9 cellular contexts compared by ENCODE assay signal in the genomic region with DNA sequence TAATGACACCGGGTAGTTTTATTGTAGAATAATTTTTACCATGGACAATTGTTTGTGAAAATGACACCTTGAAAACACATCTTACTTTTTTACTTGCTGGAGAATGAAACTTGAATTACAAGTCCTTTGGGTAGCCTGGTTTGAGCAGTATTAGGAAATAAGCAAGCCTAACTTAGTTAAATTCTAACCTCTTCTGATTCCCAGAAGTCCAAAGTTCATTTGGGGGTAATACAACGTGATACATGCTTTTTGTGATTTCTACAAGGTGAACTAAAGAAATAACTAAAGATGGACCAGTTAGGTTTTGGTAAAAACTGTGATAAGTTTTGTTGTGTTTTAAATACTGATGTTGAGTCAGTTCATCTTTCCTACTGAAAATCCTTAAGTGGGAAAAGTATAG.
DNase-seq lines count a peak whose midpoint lies in the region; ATAC-seq and TF ChIP-seq lines count a peak whose summit lies in the region.
"Had no signal": no experiment of that assay in that cellular context is flagged by ENCODE, and none has a peak within 500 bp of the region (broad histone marks: within the 10 kb centered on the region; RNA-seq: fewer than 3 reads in every experiment).

No MANE protein-coding gene starts in this region.

- POLR2A ChIA-PET in naive thymus-derived CD8-positive, alpha-beta T cell (lab: Charles Lee) = no interaction called here

- intact Hi-C loops in colonic mucosa (cut with DNase I) = no loop called here

- ATAC-seq in stimulated activated naive CD8-positive, alpha-beta T cell treated with anti-CD3 and anti-CD28 coated beads, Interleukin-15, Interleukin-2, amounts not matched to agents 100 U/mL and 50 U/mL, for 24 hours = no peak
- ATAC-seq in naive thymus-derived CD8-positive, alpha-beta T cell = no peak
- ATAC-seq in GM19324 (IDR thresholded peaks at IDR 0.05; ENCODE audit: low FRiP score, unreplicated experiment) = no peak

- H3K4me3 Mint-ChIP-seq in stimulated activated naive CD8-positive, alpha-beta T cell treated with anti-CD3 and anti-CD28 coated beads, Interleukin-15, Interleukin-2, amounts not matched to agents 100 ng/mL and 50 ng/mL, for 24 hours = peak overlapping the region; percentile 89
- H3K4me3 Mint-ChIP-seq in naive thymus-derived CD8-positive, alpha-beta T cell = peak overlapping the region; percentile 76 to 96 (median 88)

- no peak for DNase-seq in stimulated activated naive CD8-positive, alpha-beta T cell treated with anti-CD3 and anti-CD28 coated beads, Interleukin-15, Interleukin-2, amounts not matched to agents 100 U/mL and 50 U/mL, for 24 hours
- no peak for DNase-seq in colonic mucosa
- DNase-seq in naive thymus-derived CD8-positive, alpha-beta T cell = no peak
- DNase-seq in stimulated activated CD4-positive, alpha-beta T cell treated with anti-CD3 and anti-CD28 coated beads, Interleukin-1b, Interleukin-23, amount 100 ng/mL, for 48 hours = no peak
- DNase-seq in activated CD4-positive, alpha-beta T cell treated with anti-CD3 and anti-CD28 coated beads, Interleukin-2, amount 50 U/mL, for 4 hours = no peak
- no peak for DNase-seq in kidney glomerular epithelial cell (lab: John Stamatoyannopoulos, UW)
- DNase-seq: activated CD4-positive, alpha-beta T cell treated with anti-CD3 and anti-CD28 coated beads, Interleukin-2, amount 10 ng/mL, durations not matched to agents 7 days and 5 days had no signal

- peaks cover 22% of the 10 kb centered on the region for H3K4me1 Mint-ChIP-seq in stimulated activated naive CD8-positive, alpha-beta T cell treated with anti-CD3 and anti-CD28 coated beads, Interleukin-15, Interleukin-2, amounts not matched to agents 100 ng/mL and 50 ng/mL, for 24 hours (ENCODE audit: low read depth)
- H3K4me1 Mint-ChIP-seq in naive thymus-derived CD8-positive, alpha-beta T cell = peaks cover 6 to 27% (median 16%) of the 10 kb centered on the region in 4 donors

- H3K27me3 ChIP-seq in colonic mucosa = no peaks in the 10 kb centered on the region

- H3K4me3 ChIP-seq in colonic mucosa = peak overlapping the region; percentile 36

- H3K4me1 ChIP-seq in colonic mucosa = no peaks in the 10 kb centered on the region

- H3K27ac Mint-ChIP-seq in stimulated activated naive CD8-positive, alpha-beta T cell treated with anti-CD3 and anti-CD28 coated beads, Interleukin-15, Interleukin-2, amounts not matched to agents 100 ng/mL and 50 ng/mL, for 24 hours = peak overlapping the region; percentile 97
- peak overlapping the region in 4 of 10 donors; percentile 20 to 86 (median 71) for H3K27ac Mint-ChIP-seq in naive thymus-derived CD8-positive, alpha-beta T cell
- H3K27ac Mint-ChIP-seq: activated CD4-positive, alpha-beta T cell treated with anti-CD3 and anti-CD28 coated beads, Interleukin-2, amount 10 ng/mL, durations not matched to agents 7 days and 5 days had no signal

- H3K36me3 Mint-ChIP-seq in stimulated activated naive CD8-positive, alpha-beta T cell treated with anti-CD3 and anti-CD28 coated beads, Interleukin-15, Interleukin-2, amounts not matched to agents 100 ng/mL and 50 ng/mL, for 24 hours (ENCODE audit: low read depth) = peaks cover 6% of the 10 kb centered on the region
- H3K36me3 Mint-ChIP-seq in naive thymus-derived CD8-positive, alpha-beta T cell = peaks cover 0 to 5% (median 4%) of the 10 kb centered on the region in 3 donors

- H3K9me3 Mint-ChIP-seq in stimulated activated naive CD8-positive, alpha-beta T cell treated with anti-CD3 and anti-CD28 coated beads, Interleukin-15, Interleukin-2, amounts not matched to agents 100 ng/mL and 50 ng/mL, for 24 hours = no peaks in the 10 kb centered on the region
- H3K9me3 Mint-ChIP-seq in naive thymus-derived CD8-positive, alpha-beta T cell = no peaks in the 10 kb centered on the region
- H3K9me3 Mint-ChIP-seq: activated CD4-positive, alpha-beta T cell treated with anti-CD3 and anti-CD28 coated beads, Interleukin-2, amount 10 ng/mL, durations not matched to agents 7 days and 5 days had no signal

- H3K36me3 ChIP-seq in colonic mucosa = no peaks in the 10 kb centered on the region

- no peaks in the 10 kb centered on the region for H3K9me3 ChIP-seq in colonic mucosa

- H3K27me3 Mint-ChIP-seq in stimulated activated naive CD8-positive, alpha-beta T cell treated with anti-CD3 and anti-CD28 coated beads, Interleukin-15, Interleukin-2, amounts not matched to agents 100 ng/mL and 50 ng/mL, for 24 hours = peaks cover 4% of the 10 kb centered on the region
- peaks cover 6 to 12% (median 9%) of the 10 kb centered on the region in 5 donors for H3K27me3 Mint-ChIP-seq in naive thymus-derived CD8-positive, alpha-beta T cell

- peak overlapping the region in 1 of 2 donors; percentile 61 for H3K9ac ChIP-seq in colonic mucosa (ENCODE audit: low read depth in 2 of 2, low read length in 2 of 2)

- TF ChIP-seq CTCF in colonic mucosa (IDR thresholded peaks at IDR 0.05) = no peak

- no peak overlapping the region for H3K27ac ChIP-seq in colonic mucosa
